In genomic region chr19:49939721-49940481, GRCh38 we compare ENCODE assay signal across 20 cellular contexts. TPM values are rescaled to one million over a fixed set of nuclear protein-coding genes. Genes with fewer than 3 reads are reported as not detected.
DNase-seq lines count a peak whose midpoint lies in the region; ATAC-seq, FAIRE-seq and TF ChIP-seq lines count a peak whose summit lies in the region.
"Had no signal": no experiment of that assay in that cellular context is flagged by ENCODE, and none has a peak within 500 bp of the region (broad histone marks: within the 10 kb centered on the region; RNA-seq: fewer than 3 reads in every experiment).

No MANE protein-coding gene starts in this region.

- H3K4me3 ChIP-seq in A549 (no peak overlapping the region), OCI-LY3 (ENCODE audit: low read length) (no peak overlapping the region), fibroblast of villous mesenchyme (ENCODE audit: low read depth, low read length) (no peak overlapping the region)
- H3K4me3 ChIP-seq: BLaER1 treated with 17β-estradiol and CSF1 and Interleukin-3, amounts not matched to agents 10 nM and 100 nM; HAP-1; heart left ventricle had no signal

- H4K20me1 ChIP-seq in OCI-LY3 (ENCODE audit: insufficient read depth, low read length), result peaks cover 18% of the 10 kb centered on the region

- no peak; a peak in 1 of 5 replicates for TF ChIP-seq RAD21 in A549 (conservative IDR thresholded peaks at IDR 0.05 in 1 of 2, IDR thresholded peaks at IDR 0.05 in 1 of 2)

- ATAC-seq in A549 (peak; percentile 26 to 61; a peak in 4 of 6 replicates), GM21717 (IDR thresholded peaks at IDR 0.05; ENCODE audit: unreplicated experiment) (no peak)
- ATAC-seq: left colon had no signal

- H3K27me3 ChIP-seq in OCI-LY3 (ENCODE audit: low read depth, low read length), result peaks cover 12% of the 10 kb centered on the region; the same call in 1 of the 2 replicates
- H3K27me3 ChIP-seq: BLaER1 treated with 17β-estradiol and CSF1 and Interleukin-3, amounts not matched to agents 10 nM and 100 nM had no signal

- POLR2A ChIA-PET in A549 (lab: Yijun Ruan, JAX), result no interaction called here

- TF ChIP-seq EP300 in A549 (IDR thresholded peaks at IDR 0.05), result no peak

- H3K9me3 ChIP-seq in A549 (no peaks in the 10 kb centered on the region), OCI-LY3 (ENCODE audit: insufficient read depth, low read length) (no peaks in the 10 kb centered on the region)
- H3K9me3 ChIP-seq: BLaER1 treated with 17β-estradiol and CSF1 and Interleukin-3, amounts not matched to agents 10 nM and 100 nM; HAP-1; heart left ventricle had no signal

- H3K4me2 ChIP-seq in A549, result no peak overlapping the region
- H3K4me2 ChIP-seq in OCI-LY3 (ENCODE audit: low read length), result no peak overlapping the region
- H3K4me2 ChIP-seq: BLaER1 treated with 17β-estradiol and CSF1 and Interleukin-3, amounts not matched to agents 10 nM and 100 nM had no signal

- no peaks in the 10 kb centered on the region for H3K36me3 Mint-ChIP-seq in activated T-helper 2 cell treated with anti-CD3 and anti-CD28 coated beads, Interferon-gamma antibody, Interleukin-2, Interleukin-4, amounts not matched to agents 10 μg/mL and 5 μg/mL and 100 μg/mL, durations not matched to agents 14 hours and 24 hours and 36 hours (ENCODE audit: low read depth)
- H3K36me3 Mint-ChIP-seq: activated naive CD4-positive, alpha-beta T cell treated with anti-CD3 and anti-CD28 coated beads, Interleukin-2, amount 10 ng/mL, durations not matched to agents 7 days and 5 days; naive B cell had no signal

- no peaks in the 10 kb centered on the region for H3K36me3 ChIP-seq in OCI-LY3 (replicated peaks; ENCODE audit: low read depth, low read length)
- H3K36me3 ChIP-seq: BLaER1 treated with 17β-estradiol and CSF1 and Interleukin-3, amounts not matched to agents 10 nM and 100 nM; HAP-1; heart left ventricle had no signal

- H3K27ac ChIP-seq in A549 (no peak overlapping the region), OCI-LY3 (ENCODE audit: low read length) (no peak overlapping the region)
- H3K27ac ChIP-seq: BLaER1 treated with 17β-estradiol and CSF1 and Interleukin-3, amounts not matched to agents 10 nM and 100 nM; heart left ventricle had no signal

- intact Hi-C loops in activated T-helper 2 cell treated with anti-CD3 and anti-CD28 coated beads, Interferon-gamma antibody, Interleukin-2, Interleukin-4, amounts not matched to agents 10 μg/mL and 5 μg/mL and 100 μg/mL, durations not matched to agents 14 hours and 24 hours and 36 hours (cut with micrococcal nuclease), result no loop called here

- H3K79me2 ChIP-seq in OCI-LY3 (ENCODE audit: low read length), result no peaks in the 10 kb centered on the region

- peaks cover 14% of the 10 kb centered on the region; the same call in 2 of the 3 replicates for H3K4me1 ChIP-seq in A549
- peaks cover 8% of the 10 kb centered on the region for H3K4me1 ChIP-seq in OCI-LY3 (ENCODE audit: low read length)

- H3K9ac ChIP-seq in OCI-LY3 (ENCODE audit: low read length), result no peak overlapping the region
- H3K9ac ChIP-seq: BLaER1 treated with 17β-estradiol and CSF1 and Interleukin-3, amounts not matched to agents 10 nM and 100 nM had no signal

- CTCF ChIA-PET in A549 (lab: Yijun Ruan, JAX), result interaction anchor here (0.5 to 7.5 kb wide), 8 partner anchors 9 to 196 kb away, joined by 4 to 121 read pairs (median 5); partner anchors contain the start of gene SIGLEC11

- TF ChIP-seq CTCF in A549 (IDR thresholded peaks at IDR 0.05) (no peak), GM10266 (IDR thresholded peaks at IDR 0.05; ENCODE audit: control insufficient read depth, insufficient read depth, low read depth, missing control alignments) (peak; percentile 9), OCI-LY3 (IDR thresholded peaks at IDR 0.05; ENCODE audit: low read depth, low read length) (peak; percentile 46), fibroblast of villous mesenchyme (IDR thresholded peaks at IDR 0.05; ENCODE audit: insufficient read depth, low read depth, low read length) (peak; percentile 14)

- no peak for TF ChIP-seq POLR2A in A549 (IDR thresholded peaks at IDR 0.05; ENCODE audit: low read length)

- no peak for FAIRE-seq in A549 (lab: Jason Lieb, UNC)

- H3K27ac Mint-ChIP-seq in activated T-helper 2 cell treated with anti-CD3 and anti-CD28 coated beads, Interferon-gamma antibody, Interleukin-2, Interleukin-4, amounts not matched to agents 10 μg/mL and 5 μg/mL and 100 μg/mL, durations not matched to agents 14 hours and 24 hours and 36 hours, result no peak overlapping the region
- H3K27ac Mint-ChIP-seq: activated naive CD4-positive, alpha-beta T cell treated with anti-CD3 and anti-CD28 coated beads, Interleukin-2, amount 10 ng/mL, durations not matched to agents 7 days and 5 days had no signal

- H3K9me3 Mint-ChIP-seq in activated T-helper 2 cell treated with anti-CD3 and anti-CD28 coated beads, Interferon-gamma antibody, Interleukin-2, Interleukin-4, amounts not matched to agents 10 μg/mL and 5 μg/mL and 100 μg/mL, durations not matched to agents 14 hours and 24 hours and 36 hours, result no peaks in the 10 kb centered on the region
- H3K9me3 Mint-ChIP-seq: activated naive CD4-positive, alpha-beta T cell treated with anti-CD3 and anti-CD28 coated beads, Interleukin-2, amount 10 ng/mL, durations not matched to agents 7 days and 5 days; naive B cell had no signal

- no peak overlapping the region for H3K4me3 Mint-ChIP-seq in activated T-helper 2 cell treated with anti-CD3 and anti-CD28 coated beads, Interferon-gamma antibody, Interleukin-2, Interleukin-4, amounts not matched to agents 10 μg/mL and 5 μg/mL and 100 μg/mL, durations not matched to agents 14 hours and 24 hours and 36 hours (ENCODE audit: low read depth)
- H3K4me3 Mint-ChIP-seq: activated naive CD4-positive, alpha-beta T cell treated with anti-CD3 and anti-CD28 coated beads, Interleukin-2, amount 10 ng/mL, durations not matched to agents 7 days and 5 days; naive B cell had no signal

- peaks cover 10% of the 10 kb centered on the region for H3K4me1 Mint-ChIP-seq in activated T-helper 2 cell treated with anti-CD3 and anti-CD28 coated beads, Interferon-gamma antibody, Interleukin-2, Interleukin-4, amounts not matched to agents 10 μg/mL and 5 μg/mL and 100 μg/mL, durations not matched to agents 14 hours and 24 hours and 36 hours (ENCODE audit: low read depth)

- H3K27me3 Mint-ChIP-seq in activated T-helper 2 cell treated with anti-CD3 and anti-CD28 coated beads, Interferon-gamma antibody, Interleukin-2, Interleukin-4, amounts not matched to agents 10 μg/mL and 5 μg/mL and 100 μg/mL, durations not matched to agents 14 hours and 24 hours and 36 hours (ENCODE audit: low read depth), result peaks cover 2% of the 10 kb centered on the region

- H2AFZ ChIP-seq in OCI-LY3 (ENCODE audit: low read depth, low read length), result no peak overlapping the region

- 58% methylated on average over 7 of the region's 7 CpGs for WGBS in A549 (ENCODE audit: missing lambda C conversion rate)

- DNase-seq in A549 (ENCODE audit: low read depth in 1 of 2, low spot score in 1 of 2), result peak in 1 of 2 experiments; percentile 31
- no peak for DNase-seq in GM10266 (ENCODE audit: extremely low spot score)
- DNase-seq in fibroblast of villous mesenchyme (ENCODE audit: low read depth), result no peak
- DNase-seq in activated naive CD4-positive, alpha-beta T cell (lab: John Stamatoyannopoulos, UW), result no peak
- DNase-seq in activated T-helper 2 cell treated with anti-CD3 and anti-CD28 coated beads, Interferon-gamma antibody, Interleukin-2, Interleukin-4, amounts not matched to agents 10 μg/mL and 5 μg/mL and 100 μg/mL, durations not matched to agents 14 hours and 24 hours and 36 hours (ENCODE audit: low spot score), result no peak
- no peak for DNase-seq in islet precursor cell
- DNase-seq: activated CD8-positive, alpha-beta memory T cell treated with anti-CD3 and anti-CD28 coated beads for 24 hours; activated naive CD4-positive, alpha-beta T cell treated with anti-CD3 and anti-CD28 coated beads, Interleukin-2, amount 10 ng/mL, durations not matched to agents 7 days and 5 days; heart left ventricle; Kasumi-1; left colon; naive B cell; NCI-H2029 treated with DMSO at 0.1 percent for 48 hours; retina; SHP77 treated with DMSO at 0.1 percent for 48 hours; T1000 had no signal

RNA-seq across cellular contexts. Expression of gene NUP62, which starts 10.6 kb away (rescaled TPM):
- polyA plus RNA-seq in A549 (2011; rRNA removed), result 21.4 and 28.9 TPM in 2 replicates
- polyA plus RNA-seq in A549 (2012; cell fraction: cytosol; rRNA removed), result 41.0 and 51.0 TPM in 2 replicates
- polyA plus RNA-seq in A549 (2012; cell fraction: nucleus; rRNA removed), result 58.4 and 65.7 TPM in 2 replicates
- polyA plus RNA-seq in A549 (2017; fragmentation: RNase III; extraction: RNeasy Plus Mini Kit Qiagen cat#74134 plus additional on column Dnase treatment), result 83.9 to 88.5 TPM (median 85.9 TPM) in 3 replicates
- 21.7 and 27.9 TPM in 2 replicates for polyA minus RNA-seq in A549 (2011; rRNA and poly(A)+ RNA removed)
- 25.8 and 43.2 TPM in 2 replicates for total RNA-seq in fibroblast of villous mesenchyme
- 170 and 178 TPM in 2 replicates for total RNA-seq in activated T-helper 2 cell treated with anti-CD3 and anti-CD28 coated beads, Interferon-gamma antibody, Interleukin-2, Interleukin-4, amounts not matched to agents 10 μg/mL and 5 μg/mL and 100 μg/mL, durations not matched to agents 14 hours and 24 hours and 36 hours

RNA-seq across cellular contexts. Expression of gene ATF5, which starts 10.9 kb away (rescaled TPM):
- 7.8 and 12.9 TPM in 2 replicates for polyA plus RNA-seq in A549 (2011; rRNA removed)
- 17.2 and 26.2 TPM in 2 replicates for polyA plus RNA-seq in A549 (2012; cell fraction: cytosol; rRNA removed)
- polyA plus RNA-seq in A549 (2012; cell fraction: nucleus; rRNA removed), result 41.6 and 69.5 TPM in 2 replicates
- 42.8 to 48.5 TPM (median 44.6 TPM) in 3 replicates for polyA plus RNA-seq in A549 (2017; fragmentation: RNase III; extraction: RNeasy Plus Mini Kit Qiagen cat#74134 plus additional on column Dnase treatment)
- polyA minus RNA-seq in A549 (2011; rRNA and poly(A)+ RNA removed), result 2.1 and 4.2 TPM in 2 replicates
- 8.2 and 9.0 TPM in 2 replicates for total RNA-seq in fibroblast of villous mesenchyme
- 26.0 and 28.3 TPM in 2 replicates for total RNA-seq in activated T-helper 2 cell treated with anti-CD3 and anti-CD28 coated beads, Interferon-gamma antibody, Interleukin-2, Interleukin-4, amounts not matched to agents 10 μg/mL and 5 μg/mL and 100 μg/mL, durations not matched to agents 14 hours and 24 hours and 36 hours

RNA-seq across cellular contexts. Expression of gene SIGLEC11, which starts 21.1 kb away (rescaled TPM):
- polyA plus RNA-seq in A549 (2011; rRNA removed) (not detected in 2 replicates), A549 (2017; fragmentation: RNase III; extraction: RNeasy Plus Mini Kit Qiagen cat#74134 plus additional on column Dnase treatment) (not detected in 3 replicates)
- not detected in 2 replicates for polyA plus RNA-seq in A549 (2012; cell fraction: cytosol; rRNA removed)
- not detected in 2 replicates for polyA plus RNA-seq in A549 (2012; cell fraction: nucleus; rRNA removed)
- not detected in 2 replicates for polyA minus RNA-seq in A549 (2011; rRNA and poly(A)+ RNA removed)
- not detected in 2 replicates for total RNA-seq in fibroblast of villous mesenchyme
- not detected in 2 replicates for total RNA-seq in activated T-helper 2 cell treated with anti-CD3 and anti-CD28 coated beads, Interferon-gamma antibody, Interleukin-2, Interleukin-4, amounts not matched to agents 10 μg/mL and 5 μg/mL and 100 μg/mL, durations not matched to agents 14 hours and 24 hours and 36 hours

RNA-seq across cellular contexts. Expression of gene IL4I1, which starts 43.2 kb away (rescaled TPM):
- polyA plus RNA-seq in A549 (2011; rRNA removed), result 0.15 and 0.18 TPM in 2 replicates
- polyA plus RNA-seq in A549 (2012; cell fraction: cytosol; rRNA removed), result 0.20 and 0.26 TPM in 2 replicates
- polyA plus RNA-seq in A549 (2012; cell fraction: nucleus; rRNA removed), result 0.66 and 0.84 TPM in 2 replicates
- polyA plus RNA-seq in A549 (2017; fragmentation: RNase III; extraction: RNeasy Plus Mini Kit Qiagen cat#74134 plus additional on column Dnase treatment), result 0.62 to 0.88 TPM (median 0.87 TPM) in 3 replicates
- 0.70 TPM in 1 of 2 replicates, not detected in the other for polyA minus RNA-seq in A549 (2011; rRNA and poly(A)+ RNA removed)
- total RNA-seq in fibroblast of villous mesenchyme, result 0.43 and 0.64 TPM in 2 replicates
- total RNA-seq in activated T-helper 2 cell treated with anti-CD3 and anti-CD28 coated beads, Interferon-gamma antibody, Interleukin-2, Interleukin-4, amounts not matched to agents 10 μg/mL and 5 μg/mL and 100 μg/mL, durations not matched to agents 14 hours and 24 hours and 36 hours, result 42.3 and 42.4 TPM in 2 replicates
